ENCODE assay signal across 1 cellular context in the genomic region with DNA sequence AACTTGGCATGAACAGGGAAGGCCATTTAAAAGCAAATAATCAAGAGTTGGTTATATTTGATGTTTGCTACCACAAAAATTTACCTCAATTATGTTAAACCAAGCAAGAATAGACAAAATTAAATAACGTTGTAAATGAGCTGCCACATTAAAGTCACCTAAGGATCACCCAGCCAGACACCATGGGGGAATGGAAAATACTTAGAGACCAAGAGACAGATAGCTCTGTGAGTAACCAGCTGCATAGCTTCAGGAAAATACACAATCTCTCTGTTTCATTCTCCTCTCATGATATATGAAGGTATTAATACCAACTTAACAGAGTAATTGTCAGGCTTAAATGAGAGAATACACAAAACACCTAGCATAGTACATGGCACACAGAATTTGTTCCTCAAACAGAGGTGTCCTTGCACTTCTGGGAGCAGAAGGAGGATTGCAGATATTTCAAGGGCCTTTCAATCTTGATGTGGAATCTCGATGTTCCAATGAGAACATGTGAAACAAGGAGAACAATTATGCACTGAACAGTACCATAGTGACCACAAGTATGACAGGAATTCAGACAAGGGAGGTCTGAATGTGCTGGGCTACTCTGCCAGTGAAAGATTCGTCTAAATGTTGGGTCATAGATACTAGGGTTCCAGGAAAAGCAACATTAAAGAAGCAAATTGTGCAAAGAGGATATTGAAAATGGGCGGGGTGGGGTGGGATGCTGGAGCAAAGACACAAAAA.
TF ChIP-seq lines count a peak whose summit lies in the region.

No MANE protein-coding gene starts in this region.

TF ChIP-seq in SK-N-SH treated with all-trans-retinoic acid at 6 μM for 48 hours, 23 proteins besides CTCF, POLR2A, EP300 and RAD21 (continued from another document):
- TF ChIP-seq, protein P1, sequence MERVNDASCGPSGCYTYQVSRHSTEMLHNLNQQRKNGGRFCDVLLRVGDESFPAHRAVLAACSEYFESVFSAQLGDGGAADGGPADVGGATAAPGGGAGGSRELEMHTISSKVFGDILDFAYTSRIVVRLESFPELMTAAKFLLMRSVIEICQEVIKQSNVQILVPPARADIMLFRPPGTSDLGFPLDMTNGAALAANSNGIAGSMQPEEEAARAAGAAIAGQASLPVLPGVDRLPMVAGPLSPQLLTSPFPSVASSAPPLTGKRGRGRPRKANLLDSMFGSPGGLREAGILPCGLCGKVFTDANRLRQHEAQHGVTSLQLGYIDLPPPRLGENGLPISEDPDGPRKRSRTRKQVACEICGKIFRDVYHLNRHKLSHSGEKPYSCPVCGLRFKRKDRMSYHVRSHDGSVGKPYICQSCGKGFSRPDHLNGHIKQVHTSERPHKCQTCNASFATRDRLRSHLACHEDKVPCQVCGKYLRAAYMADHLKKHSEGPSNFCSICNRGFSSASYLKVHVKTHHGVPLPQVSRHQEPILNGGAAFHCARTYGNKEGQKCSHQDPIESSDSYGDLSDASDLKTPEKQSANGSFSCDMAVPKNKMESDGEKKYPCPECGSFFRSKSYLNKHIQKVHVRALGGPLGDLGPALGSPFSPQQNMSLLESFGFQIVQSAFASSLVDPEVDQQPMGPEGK (CRISPR knock-in tag; IDR thresholded peaks at IDR 0.05; ENCODE audit: borderline replicate concordance) = no peak
- no peak for TF ChIP-seq PPARA (CRISPR knock-in tag; IDR thresholded peaks at IDR 0.05; ENCODE audit: borderline replicate concordance)
- no peak for TF ChIP-seq ESRRG (CRISPR knock-in tag; IDR thresholded peaks at IDR 0.05)
- TF ChIP-seq CSDC2 (CRISPR knock-in tag; IDR thresholded peaks at IDR 0.05) = no peak
- no peak for TF ChIP-seq SNAI2 (CRISPR knock-in tag; IDR thresholded peaks at IDR 0.05)
- TF ChIP-seq ZNF70 (CRISPR knock-in tag; IDR thresholded peaks at IDR 0.05) = no peak
- TF ChIP-seq ZFP3 (CRISPR knock-in tag; IDR thresholded peaks at IDR 0.05) = no peak
- TF ChIP-seq ZFP30 (CRISPR knock-in tag; IDR thresholded peaks at IDR 0.05) = no peak
- TF ChIP-seq ARNTL (CRISPR knock-in tag; IDR thresholded peaks at IDR 0.05; ENCODE audit: borderline replicate concordance, low read depth) = no peak
- TF ChIP-seq, protein P2, sequence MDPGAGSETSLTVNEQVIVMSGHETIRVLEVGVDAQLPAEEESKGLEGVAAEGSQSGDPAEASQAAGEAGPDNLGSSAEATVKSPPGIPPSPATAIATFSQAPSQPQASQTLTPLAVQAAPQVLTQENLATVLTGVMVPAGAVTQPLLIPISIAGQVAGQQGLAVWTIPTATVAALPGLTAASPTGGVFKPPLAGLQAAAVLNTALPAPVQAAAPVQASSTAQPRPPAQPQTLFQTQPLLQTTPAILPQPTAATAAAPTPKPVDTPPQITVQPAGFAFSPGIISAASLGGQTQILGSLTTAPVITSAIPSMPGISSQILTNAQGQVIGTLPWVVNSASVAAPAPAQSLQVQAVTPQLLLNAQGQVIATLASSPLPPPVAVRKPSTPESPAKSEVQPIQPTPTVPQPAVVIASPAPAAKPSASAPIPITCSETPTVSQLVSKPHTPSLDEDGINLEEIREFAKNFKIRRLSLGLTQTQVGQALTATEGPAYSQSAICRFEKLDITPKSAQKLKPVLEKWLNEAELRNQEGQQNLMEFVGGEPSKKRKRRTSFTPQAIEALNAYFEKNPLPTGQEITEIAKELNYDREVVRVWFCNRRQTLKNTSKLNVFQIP (CRISPR knock-in tag; IDR thresholded peaks at IDR 0.05; ENCODE audit: borderline replicate concordance, low read depth) = no peak
- TF ChIP-seq, protein P3, sequence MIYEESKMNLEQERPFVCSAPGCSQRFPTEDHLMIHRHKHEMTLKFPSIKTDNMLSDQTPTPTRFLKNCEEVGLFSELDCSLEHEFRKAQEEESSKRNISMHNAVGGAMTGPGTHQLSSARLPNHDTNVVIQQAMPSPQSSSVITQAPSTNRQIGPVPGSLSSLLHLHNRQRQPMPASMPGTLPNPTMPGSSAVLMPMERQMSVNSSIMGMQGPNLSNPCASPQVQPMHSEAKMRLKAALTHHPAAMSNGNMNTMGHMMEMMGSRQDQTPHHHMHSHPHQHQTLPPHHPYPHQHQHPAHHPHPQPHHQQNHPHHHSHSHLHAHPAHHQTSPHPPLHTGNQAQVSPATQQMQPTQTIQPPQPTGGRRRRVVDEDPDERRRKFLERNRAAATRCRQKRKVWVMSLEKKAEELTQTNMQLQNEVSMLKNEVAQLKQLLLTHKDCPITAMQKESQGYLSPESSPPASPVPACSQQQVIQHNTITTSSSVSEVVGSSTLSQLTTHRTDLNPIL (CRISPR knock-in tag; IDR thresholded peaks at IDR 0.05; ENCODE audit: low read depth) = no peak
- no peak for TF ChIP-seq TCF4 (CRISPR knock-in tag; IDR thresholded peaks at IDR 0.05; ENCODE audit: borderline replicate concordance)
